In the genomic region with DNA sequence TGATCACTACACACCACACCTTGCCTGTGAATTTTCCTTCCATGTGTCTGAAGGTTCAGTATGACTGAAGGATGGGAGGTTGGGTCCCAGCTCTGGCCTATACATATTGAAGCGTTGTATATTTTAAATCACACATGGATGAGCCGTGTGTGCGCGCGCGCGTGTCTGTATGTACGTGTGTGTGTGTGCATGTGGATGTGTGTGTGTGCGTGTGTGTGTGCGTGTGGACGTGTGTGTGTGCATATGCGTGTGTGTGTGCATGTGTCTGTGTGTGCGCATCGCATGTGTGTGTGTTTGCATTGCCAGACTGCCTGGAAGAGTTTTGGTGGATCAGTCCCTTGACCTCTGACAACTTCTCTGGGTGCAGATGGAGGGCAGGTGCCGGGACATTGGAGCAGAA, we compare ENCODE assay signal across 35 cellular contexts.
"Had no signal": no experiment of that assay in that cellular context is flagged by ENCODE, and none has a peak within 500 bp of the region (broad histone marks: within the 10 kb centered on the region; RNA-seq: fewer than 3 reads in every experiment).

No MANE protein-coding gene starts in this region.

- H3K36me3 Mint-ChIP-seq: activated naive CD4-positive, alpha-beta T cell treated with anti-CD3 and anti-CD28 coated beads, Interleukin-2, amount 10 ng/mL, durations not matched to agents 7 days and 5 days; activated naive CD8-positive, alpha-beta T cell treated with anti-CD3 and anti-CD28 coated beads, Interleukin-2, amount 10 ng/mL, durations not matched to agents 7 days and 5 days had no signal

- H3K4me1 ChIP-seq: ascending aorta, esophagus squamous epithelium, parathyroid adenoma, psoas muscle, suprapubic skin, tibial artery, upper lobe of right lung had no signal

- H3K9me3 ChIP-seq: ascending aorta, esophagus squamous epithelium, heart right ventricle, left ventricle myocardium inferior, mucosa of descending colon, psoas muscle, suprapubic skin, tibial artery, upper lobe of right lung had no signal

- H3K4me3 Mint-ChIP-seq: activated naive CD4-positive, alpha-beta T cell treated with anti-CD3 and anti-CD28 coated beads, Interleukin-2, amount 10 ng/mL, durations not matched to agents 7 days and 5 days; activated naive CD8-positive, alpha-beta T cell treated with anti-CD3 and anti-CD28 coated beads, Interleukin-2, amount 10 ng/mL, durations not matched to agents 7 days and 5 days; nephron progenitor cell; T-helper 1 cell treated with Interleukin-12 subunit alpha and Interleukin-12 subunit beta and Interleukin-4 antibody, amounts not matched to agents 30 μg/mL and 1 μg/mL, for 36 hours had no signal

- H3K27ac Mint-ChIP-seq: activated naive CD4-positive, alpha-beta T cell treated with anti-CD3 and anti-CD28 coated beads, Interleukin-2, amount 10 ng/mL, durations not matched to agents 7 days and 5 days; activated naive CD8-positive, alpha-beta T cell treated with anti-CD3 and anti-CD28 coated beads, Interleukin-2, amount 10 ng/mL, durations not matched to agents 7 days and 5 days; nephron progenitor cell had no signal

- H3K36me3 ChIP-seq: ascending aorta, brain microvascular endothelial cell, esophagus squamous epithelium, heart right ventricle, left ventricle myocardium inferior, suprapubic skin, tibial artery, upper lobe of right lung, WERI-Rb-1 had no signal

- ATAC-seq: activated CD4-positive, CD25-positive, alpha-beta regulatory T cell treated with anti-CD3 and anti-CD28 coated beads, Interleukin-2, amount 50 U/mL, for 24 hours; heart right ventricle; mucosa of descending colon; psoas muscle; upper lobe of right lung had no signal

- H3K27me3 ChIP-seq: ascending aorta, heart right ventricle, suprapubic skin, tibial artery, upper lobe of right lung had no signal

- H3K4me1 Mint-ChIP-seq: activated naive CD4-positive, alpha-beta T cell treated with anti-CD3 and anti-CD28 coated beads, Interleukin-2, amount 10 ng/mL, durations not matched to agents 7 days and 5 days had no signal

- H3K9me3 Mint-ChIP-seq: activated naive CD4-positive, alpha-beta T cell treated with anti-CD3 and anti-CD28 coated beads, Interleukin-2, amount 10 ng/mL, durations not matched to agents 7 days and 5 days; activated naive CD8-positive, alpha-beta T cell treated with anti-CD3 and anti-CD28 coated beads, Interleukin-2, amount 10 ng/mL, durations not matched to agents 7 days and 5 days; nephron progenitor cell; T-helper 1 cell treated with Interleukin-12 subunit alpha and Interleukin-12 subunit beta and Interleukin-4 antibody, amounts not matched to agents 30 μg/mL and 1 μg/mL, for 36 hours had no signal

- H3K79me2 ChIP-seq: parathyroid adenoma had no signal

- H3K27ac ChIP-seq: ascending aorta, brain microvascular endothelial cell, epithelial cell of prostate, esophagus squamous epithelium, heart right ventricle, left ventricle myocardium inferior, parathyroid adenoma, psoas muscle, suprapubic skin, tibial artery, upper lobe of right lung, WERI-Rb-1 had no signal

- H3K9ac ChIP-seq: parathyroid adenoma had no signal

- FAIRE-seq: colon, endometrium had no signal

- DNase-seq: activated CD4-positive, alpha-beta T cell treated with anti-CD3 and anti-CD28 coated beads for 48 hours; activated CD4-positive, alpha-beta T cell treated with anti-CD3 and anti-CD28 coated beads, Interleukin-2, amount 50 U/mL, for 48 hours; activated CD8-positive, alpha-beta memory T cell treated with anti-CD3 and anti-CD28 coated beads for 24 hours; activated CD8-positive, alpha-beta memory T cell treated with anti-CD3 and anti-CD28 coated beads, Interleukin-2, amount 50 U/mL, for 4 hours; activated gamma-delta T cell; activated naive CD4-positive, alpha-beta T cell treated with anti-CD3 and anti-CD28 coated beads, Interleukin-2, amount 10 ng/mL, durations not matched to agents 7 days and 5 days; activated naive CD8-positive, alpha-beta T cell treated with anti-CD3 and anti-CD28 coated beads, Interleukin-2, amount 10 ng/mL, durations not matched to agents 7 days and 5 days; activated T-cell treated with anti-CD3 and anti-CD28 coated beads, Interleukin-2, amount 50 U/mL, for 1 hour; brain microvascular endothelial cell; central memory CD4-positive, alpha-beta T cell; dermis blood vessel endothelial cell; effector CD4-positive, alpha-beta T cell; esophagus squamous epithelium; foreskin melanocyte; heart right ventricle; left ventricle myocardium inferior; mucosa of descending colon; nephron progenitor cell; nucleus accumbens; psoas muscle; stimulated activated CD4-positive, alpha-beta T cell treated with anti-CD3 and anti-CD28 coated beads, Interleukin-15, amount 100 ng/mL, for 24 hours; stimulated activated CD4-positive, alpha-beta T cell treated with anti-CD3 and anti-CD28 coated beads, Interleukin-2, amount 100 ng/mL, for 24 hours; stimulated activated naive CD4-positive, alpha-beta T cell; T-helper 9 cell; tibial artery; upper lobe of right lung; WERI-Rb-1 had no signal

- H3K4me3 ChIP-seq: ascending aorta, esophagus squamous epithelium, heart right ventricle, left ventricle myocardium inferior, mucosa of descending colon, psoas muscle, suprapubic skin, tibial artery, upper lobe of right lung had no signal

- H2AFZ ChIP-seq: parathyroid adenoma had no signal
